8 cellular contexts compared by ENCODE assay signal in the genomic region with DNA sequence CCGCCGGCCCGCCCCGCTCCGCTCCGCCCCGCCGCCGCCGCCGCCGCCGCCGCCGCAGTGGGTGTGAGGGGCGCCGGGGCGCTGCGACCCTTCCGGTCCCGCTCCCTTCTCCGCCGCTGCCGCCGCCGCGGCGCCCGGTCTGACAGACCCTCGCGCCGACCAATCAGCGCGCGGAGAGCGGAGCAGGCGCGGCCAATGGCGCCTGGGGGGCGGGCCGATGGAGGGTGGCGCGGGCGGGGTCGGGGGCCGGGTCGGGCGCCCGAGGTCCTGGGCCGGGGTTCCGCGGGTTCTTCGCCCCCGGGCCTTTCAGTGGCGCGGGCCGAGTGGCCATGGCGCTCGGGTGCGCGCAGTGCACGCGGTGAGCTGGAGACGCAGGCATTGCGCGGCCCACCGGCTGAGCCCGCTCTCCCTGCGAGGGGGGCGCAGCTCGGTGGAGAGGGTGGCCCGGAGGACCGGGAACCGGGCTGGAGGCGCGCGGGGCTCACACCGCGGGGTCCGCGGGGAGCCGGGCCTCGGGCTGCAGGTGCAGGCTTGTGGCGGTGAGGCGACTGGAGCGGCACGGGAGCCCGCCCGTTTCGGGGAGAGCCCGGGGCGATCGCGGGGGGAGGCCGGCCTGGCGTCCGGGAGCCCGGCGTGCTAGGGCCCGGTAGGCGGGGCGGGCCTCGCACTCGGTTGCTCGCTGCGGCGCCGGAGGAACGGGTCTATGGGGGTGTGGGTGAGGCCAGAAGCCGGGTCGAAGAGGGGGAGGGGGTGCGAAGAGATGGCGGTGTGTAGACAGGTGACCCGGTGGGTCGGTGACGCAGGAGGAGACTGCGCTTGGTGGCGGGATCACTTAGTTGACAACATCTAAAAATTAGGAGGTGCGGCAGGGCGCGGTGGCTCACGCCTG. TPM values are rescaled to one million over a fixed set of nuclear protein-coding genes. Genes with fewer than 3 reads are reported as not detected.
DNase-seq lines count a peak whose midpoint lies in the region; ATAC-seq and TF ChIP-seq lines count a peak whose summit lies in the region.

A gene (minus strand): TSS at position 141 of the 889 bp plus-strand sequence. CDS start 11,522 bp downstream, outside the sequence.

- no peak within 1 kb of the TSS for H2BK20ac ChIP-seq in IMR-90 (ENCODE audit: low read depth, low read length)

- H3K27me3 Mint-ChIP-seq in nephron progenitor cell (ENCODE audit: low read depth, poor library complexity), result peaks cover 10% of the 10 kb centered on the region
- no peaks in the 10 kb centered on the region for H3K27me3 Mint-ChIP-seq in stimulated activated naive CD8-positive, alpha-beta T cell treated with anti-CD3 and anti-CD28 coated beads, Interleukin-15, Interleukin-2, amounts not matched to agents 100 ng/mL and 50 ng/mL, for 24 hours

- H3K23ac ChIP-seq in IMR-90 (ENCODE audit: low read depth, low read length), result peak within 1 kb of the TSS; percentile 66

- H4K5ac ChIP-seq in IMR-90 (ENCODE audit: low read depth, low read length), result no peak within 1 kb of the TSS

- peaks cover 40% of the 10 kb centered on the region for H3K36me3 Mint-ChIP-seq in nephron progenitor cell (ENCODE audit: low read depth)
- peaks cover 10% of the 10 kb centered on the region for H3K36me3 Mint-ChIP-seq in stimulated activated naive CD8-positive, alpha-beta T cell treated with anti-CD3 and anti-CD28 coated beads, Interleukin-15, Interleukin-2, amounts not matched to agents 100 ng/mL and 50 ng/mL, for 24 hours (ENCODE audit: low read depth)

- CTCF ChIA-PET in IMR-90 (lab: Yijun Ruan, JAX), result interaction anchor here (0.6 to 3.9 kb wide), 8 partner anchors 23 to 996 kb away, joined by 3 to 27 read pairs (median 5); no protein-coding TSS in a partner anchor

- H3K14ac ChIP-seq in IMR-90 (replicated peaks; ENCODE audit: low read depth, low read length), result no peak within 1 kb of the TSS; the same call in 1 of the 2 replicates

- no peak within 1 kb of the TSS for H2BK15ac ChIP-seq in IMR-90 (ENCODE audit: low read depth, low read length)

- peak within 1 kb of the TSS; percentile 55 for H2BK5ac ChIP-seq in IMR-90 (ENCODE audit: low read depth, low read length, poor library complexity, severe bottlenecking)

- TF ChIP-seq CTCF in IMR-90 (conservative IDR thresholded peaks at IDR 0.05; ENCODE audit: low read depth, low read length), result no peak
- TF ChIP-seq CTCF in fibroblast of the aortic adventitia (IDR thresholded peaks at IDR 0.05; ENCODE audit: insufficient read depth, low read length), result no peak
- no peak for TF ChIP-seq CTCF in nephron progenitor cell (IDR thresholded peaks at IDR 0.05)

- no peak within 1 kb of the TSS for H3K18ac ChIP-seq in IMR-90 (ENCODE audit: low read depth, low read length)

- H3K4me1 ChIP-seq in IMR-90 (ENCODE audit: control insufficient read depth, insufficient read depth, low read length), result peaks cover 4% of the 10 kb centered on the region; the same call in 1 of the 2 replicates

- H2BK120ac ChIP-seq in IMR-90 (ENCODE audit: low read depth, low read length), result no peak within 1 kb of the TSS

- BruUV-seq in IMR-90 (replicated peaks; lab: Mats Ljungman, UMichigan), result no TSS peak

- TF ChIP-seq RAD21 in IMR-90 (IDR thresholded peaks at IDR 0.05; ENCODE audit: low read length), result no peak

- 2% methylated on average over 44 of the region's 122 CpGs; no CpG with 5 or more reads in 1 of the 2 experiments for WGBS in IMR-90 (ENCODE audit: extremely low coverage in 2 of 2, insufficient read length in 1 of 2), 2 experiments

- no peaks in the 10 kb centered on the region for H3K27me3 ChIP-seq in IMR-90 (ENCODE audit: control insufficient read depth, insufficient read depth, low read length)

- no peak for TF ChIP-seq POLR2A in IMR-90 (IDR thresholded peaks at IDR 0.05; ENCODE audit: low read depth, low read length)

- peaks cover 27 to 41% of the 10 kb centered on the region in 2 experiments for H3K79me1 ChIP-seq in IMR-90 (ENCODE audit: low read depth in 1 of 2, low read length in 2 of 2)

- H2AK5ac ChIP-seq in IMR-90 (ENCODE audit: low read depth, low read length), result peak within 1 kb of the TSS; percentile 7; the same call in 1 of the 2 replicates

- peak within 1 kb of the TSS; percentile 58; the same call in 1 of the 2 replicates for H3K27ac ChIP-seq in IMR-90 (ENCODE audit: insufficient read depth, low read length)

- peak within 1 kb of the TSS; percentile 80 for H3K4me2 ChIP-seq in IMR-90 (ENCODE audit: low read depth, low read length)

- no peaks in the 10 kb centered on the region for H3K36me3 ChIP-seq in IMR-90 (ENCODE audit: control insufficient read depth, insufficient read depth, low read length)

- H3K4me3 Mint-ChIP-seq in nephron progenitor cell, result peak within 1 kb of the TSS; percentile 92
- H3K4me3 Mint-ChIP-seq in stimulated activated naive CD8-positive, alpha-beta T cell treated with anti-CD3 and anti-CD28 coated beads, Interleukin-15, Interleukin-2, amounts not matched to agents 100 ng/mL and 50 ng/mL, for 24 hours, result peak within 1 kb of the TSS; percentile 93

- H3K9me3 ChIP-seq in IMR-90 (ENCODE audit: control insufficient read depth, insufficient read depth, low read length), result no peaks in the 10 kb centered on the region

- H3K27ac Mint-ChIP-seq in nephron progenitor cell, result peak within 1 kb of the TSS; percentile 66
- H3K27ac Mint-ChIP-seq in stimulated activated naive CD8-positive, alpha-beta T cell treated with anti-CD3 and anti-CD28 coated beads, Interleukin-15, Interleukin-2, amounts not matched to agents 100 ng/mL and 50 ng/mL, for 24 hours, result peak within 1 kb of the TSS; percentile 91

- ATAC-seq in GM21526 (IDR thresholded peaks at IDR 0.05; ENCODE audit: low FRiP score, unreplicated experiment), result peak; percentile 79
- peak; percentile 93 for ATAC-seq in IMR-90 (ENCODE audit: low read depth)

- 0 out of 2 replicates have a peak within 1 kb of the TSS, but pooled peaks have one; percentile 57 for H3K4ac ChIP-seq in IMR-90 (ENCODE audit: low read depth, low read length)

- intact Hi-C loops in IMR-90 (cut with micrococcal nuclease), result loop anchor here (2.0 kb wide), 4 partner anchors 39 to 427 kb away; a partner anchor contains a TSS

- H3K56ac ChIP-seq in IMR-90 (ENCODE audit: extremely low read depth, insufficient read depth, low read length), result 0 out of 2 replicates have a peak within 1 kb of the TSS, but pooled peaks have one; percentile 3

- H3K4me1 Mint-ChIP-seq in nephron progenitor cell, result peaks cover 33% of the 10 kb centered on the region
- H3K4me1 Mint-ChIP-seq in stimulated activated naive CD8-positive, alpha-beta T cell treated with anti-CD3 and anti-CD28 coated beads, Interleukin-15, Interleukin-2, amounts not matched to agents 100 ng/mL and 50 ng/mL, for 24 hours (ENCODE audit: low read depth), result peaks cover 30% of the 10 kb centered on the region

- POLR2A ChIA-PET in IMR-90 (lab: Charles Lee; ENCODE audit: unreplicated experiment), result interaction anchor here (0.5 kb wide), 1 partner anchor 915 kb away, joined by 3 read pairs; no protein-coding TSS in a partner anchor

- peak within 1 kb of the TSS; percentile 100 for H2AFZ ChIP-seq in IMR-90 (replicated peaks; ENCODE audit: low read length, poor library complexity)

- H4K91ac ChIP-seq in IMR-90 (ENCODE audit: insufficient read depth, low read depth, low read length), result no peak within 1 kb of the TSS

- peak; percentile 51 for DNase-seq in DMS53 treated with DMSO at 0.1 percent for 48 hours (lab: John Stamatoyannopoulos, UW; ENCODE audit: unreplicated experiment)
- DNase-seq in IMR-90, result peak; percentile 64
- peak; percentile 90 for DNase-seq in RPMI8226
- DNase-seq in activated T-helper 9 cell treated with anti-CD3 and anti-CD28 coated beads, Interleukin-2, amount 50 U/mL, for 16 hours (ENCODE audit: low read depth), result peak; percentile 77
- DNase-seq in fibroblast of the aortic adventitia (ENCODE audit: low read depth), result peak; percentile 60
- DNase-seq in nephron progenitor cell, result peak; percentile 91

- peak within 1 kb of the TSS in 1 of 2 experiments; percentile 77; a peak in 1 of 4 replicates for H4K8ac ChIP-seq in IMR-90 (ENCODE audit: low read depth in 2 of 2, low read length in 2 of 2)

- peak within 1 kb of the TSS; percentile 81 for H2AK9ac ChIP-seq in IMR-90 (replicated peaks; ENCODE audit: low read depth, low read length, poor library complexity)

- H3K9me1 ChIP-seq in IMR-90 (ENCODE audit: insufficient read depth, low read length), result peaks cover 6% of the 10 kb centered on the region; the same call in 1 of the 2 replicates

- dilution Hi-C loops in IMR-90 (cut with HindIII; ENCODE audit: low sequenced_read_pairs, unreplicated experiment), result no loop called here

- H4K20me1 ChIP-seq in IMR-90 (ENCODE audit: insufficient read depth, low read length), result peaks cover 15% of the 10 kb centered on the region

- peak within 1 kb of the TSS; percentile 61 for H3K9ac ChIP-seq in IMR-90 (ENCODE audit: low read depth, low read length)

- peak within 1 kb of the TSS; percentile 94 for H3K4me3 ChIP-seq in IMR-90 (ENCODE audit: insufficient read depth, low read depth, low read length)
- peak within 1 kb of the TSS; percentile 84 for H3K4me3 ChIP-seq in fibroblast of the aortic adventitia (ENCODE audit: low read depth, low read length)

- in situ Hi-C loops in IMR-90 (cut with MboI; ENCODE audit: low sequenced_read_pairs), result loop anchor here (5.0 kb wide), 1 partner anchor 180 kb away; no protein-coding TSS in a partner anchor

- no peaks in the 10 kb centered on the region for H3K9me3 Mint-ChIP-seq in nephron progenitor cell
- no peaks in the 10 kb centered on the region for H3K9me3 Mint-ChIP-seq in stimulated activated naive CD8-positive, alpha-beta T cell treated with anti-CD3 and anti-CD28 coated beads, Interleukin-15, Interleukin-2, amounts not matched to agents 100 ng/mL and 50 ng/mL, for 24 hours

TF ChIP-seq in IMR-90, 13 proteins besides CTCF, POLR2A, EP300 and RAD21:
- peak; percentile 74; the same call in 1 of the 2 replicates for TF ChIP-seq FOS (IDR thresholded peaks at IDR 0.05; ENCODE audit: low read depth, low read length)
- TF ChIP-seq MXI1 (IDR thresholded peaks at IDR 0.05; ENCODE audit: borderline replicate concordance, low read depth, low read length), result no peak
- TF ChIP-seq BHLHE40 (IDR thresholded peaks at IDR 0.05; ENCODE audit: low read depth, low read length), result 0 out of 2 replicates have a peak, but pooled peaks have one; percentile 13
- TF ChIP-seq SMC3 (IDR thresholded peaks at IDR 0.05; ENCODE audit: low read depth, low read length), result no peak
- TF ChIP-seq MAZ (IDR thresholded peaks at IDR 0.05; ENCODE audit: borderline replicate concordance, low read depth, low read length), result peak; percentile 8; the same call in 1 of the 2 replicates

RNA-seq across cellular contexts. Expression of the gene that starts here (rescaled TPM):
- total RNA-seq in IMR-90 (2012; rRNA removed) (22.9 and 27.8 TPM in 2 replicates), fibroblast of the aortic adventitia (ENCODE audit: low replicate concordance) (19.1 and 33.4 TPM in 2 replicates)
- 20.1 and 23.3 TPM in 2 replicates for polyA plus RNA-seq in IMR-90 (2012; rRNA removed)
- 6.6 and 13.4 TPM in 2 replicates for polyA plus RNA-seq in IMR-90 (2012; cell fraction: cytosol; rRNA removed)
- polyA plus RNA-seq in IMR-90 (2012; cell fraction: nucleus; rRNA removed; ENCODE audit: low replicate concordance), result 8.1 and 28.5 TPM in 2 replicates

Comparison
In these comparisons a context has a peak if more than half of its experiments do, and no peak if none do; other contexts are left out.
1. Peak in every context shown above with its lines: DNase-seq, ATAC-seq, H3K4me3 ChIP-seq and H3K27ac ChIP-seq.